In genomic region chr4:113561092-113561491, GRCh38 we compare ENCODE assay signal across 22 cellular contexts.
A peak's percentile ranks its signal among the peaks of the same experiment; 100 is the strongest.
DNase-seq lines count a peak whose midpoint lies in the region; ATAC-seq and TF ChIP-seq lines count a peak whose summit lies in the region.
"Had no signal": no experiment of that assay in that cellular context is flagged by ENCODE, and none has a peak within 500 bp of the region (broad histone marks: within the 10 kb centered on the region; RNA-seq: fewer than 3 reads in every experiment).

No MANE protein-coding gene starts in this region.

- no peaks in the 10 kb centered on the region for H3K79me2 ChIP-seq in mammary epithelial cell (ENCODE audit: insufficient read depth, low read length)

- DNase-seq in HFFc6 (no peak), mammary epithelial cell (no peak), naive B cell (no peak), lower lobe of right lung (no peak), mucosa of gallbladder (ENCODE audit: low spot score) (no peak), NCI-H128 (lab: John Stamatoyannopoulos, UW; ENCODE audit: unreplicated experiment) (no peak)
- DNase-seq: activated CD4-positive, alpha-beta T cell treated with anti-CD3 and anti-CD28 coated beads, Interleukin-2, amount 10 ng/mL, durations not matched to agents 24 days and 14 days; amygdala; caudate nucleus; DMS79; hippocampal formation; NCI-H1105 treated with DMSO at 0.1 percent for 48 hours; occipital lobe; Peyer's patch; retina; stimulated activated CD4-positive, alpha-beta T cell treated with anti-CD3 and anti-CD28 coated beads, Interleukin-4, amount 100 ng/mL, for 24 hours; stimulated activated naive CD8-positive, alpha-beta T cell treated with anti-CD3 and anti-CD28 coated beads, Interleukin-15, Interleukin-2, amounts not matched to agents 100 U/mL and 50 U/mL, for 24 hours; T-helper 1 cell had no signal

- H3K4me1 ChIP-seq in BLaER1 (peaks cover 67% of the 10 kb centered on the region), mammary epithelial cell (ENCODE audit: insufficient read depth, low read length) (peaks cover 14% of the 10 kb centered on the region), lower lobe of right lung (peaks cover 33% of the 10 kb centered on the region)

- H4K20me1 ChIP-seq in BLaER1 (no peaks in the 10 kb centered on the region), mammary epithelial cell (ENCODE audit: insufficient read depth, low read length) (no peaks in the 10 kb centered on the region)

- ATAC-seq in naive B cell (ENCODE audit: low read depth in 2 of 2) (no peak), lower lobe of right lung (no peak)
- ATAC-seq: GM12878; HCT116; stimulated activated naive CD8-positive, alpha-beta T cell treated with anti-CD3 and anti-CD28 coated beads, Interleukin-15, Interleukin-2, amounts not matched to agents 100 U/mL and 50 U/mL, for 24 hours had no signal

- H3K27ac Mint-ChIP-seq in HFFc6: peak overlapping the region; percentile 56
- peak overlapping the region in 4 of 6 donors; percentile 31 to 86 (median 54) for H3K27ac Mint-ChIP-seq in naive B cell
- H3K27ac Mint-ChIP-seq: activated CD4-positive, alpha-beta T cell treated with anti-CD3 and anti-CD28 coated beads, Interleukin-2, amount 10 ng/mL, durations not matched to agents 24 days and 14 days had no signal

- in situ Hi-C loops in mammary epithelial cell (cut with MboI; ENCODE audit: low sequenced_read_pairs in 2 of 2): no loop called here

- 71% methylated on average over 2 of the region's 2 CpGs for WGBS in mammary epithelial cell (ENCODE audit: low coverage, missing lambda C conversion rate)

- no peaks in the 10 kb centered on the region for H3K9me3 Mint-ChIP-seq in HFFc6
- H3K9me3 Mint-ChIP-seq in naive B cell: peaks cover 0 to 8% (median 0%) of the 10 kb centered on the region in 7 donors

- H3K4me1 Mint-ChIP-seq in HFFc6 (ENCODE audit: low read depth) (peaks cover 43% of the 10 kb centered on the region), naive B cell (peaks cover 40 to 73% (median 60%) of the 10 kb centered on the region in 3 donors)

- dilution Hi-C loops in mammary epithelial cell (cut with HindIII; ENCODE audit: low sequenced_read_pairs): no loop called here

- H3K27me3 ChIP-seq in BLaER1 (no peaks in the 10 kb centered on the region), mammary epithelial cell (ENCODE audit: insufficient read depth, low read length) (no peaks in the 10 kb centered on the region), lower lobe of right lung (ENCODE audit: low read depth) (no peaks in the 10 kb centered on the region)
- H3K27me3 ChIP-seq: Peyer's patch, SJCRH30 had no signal

- H2AFZ ChIP-seq in mammary epithelial cell (ENCODE audit: low read depth, low read length): peak overlapping the region; percentile 28

- H3K36me3 Mint-ChIP-seq in HFFc6 (ENCODE audit: low read depth) (peaks cover 7% of the 10 kb centered on the region), naive B cell (peaks cover 0 to 5% of the 10 kb centered on the region in 2 donors)

- intact Hi-C loops in mammary epithelial cell (cut with micrococcal nuclease): no loop called here
- intact Hi-C loops in lower lobe of right lung (cut with DNase I): no loop called here

- no TSS peak for BruUV-seq in mammary epithelial cell (replicated peaks; lab: Mats Ljungman, UMichigan)

- H3K27ac ChIP-seq in BLaER1 (peak overlapping the region; percentile 70), mammary epithelial cell (ENCODE audit: insufficient read depth, low read depth, low read length) (peak overlapping the region; percentile 2), lower lobe of right lung (no peak overlapping the region)
- H3K27ac ChIP-seq: Peyer's patch, SJCRH30 had no signal

- H3K36me3 ChIP-seq in BLaER1 (peaks cover 53% of the 10 kb centered on the region), mammary epithelial cell (ENCODE audit: insufficient read depth, low read length) (no peaks in the 10 kb centered on the region), lower lobe of right lung (no peaks in the 10 kb centered on the region)
- H3K36me3 ChIP-seq: Peyer's patch, SJCRH30 had no signal

- H3K9me3 ChIP-seq in BLaER1 (peaks cover 4% of the 10 kb centered on the region; the same call in 1 of the 2 replicates), mammary epithelial cell (replicated peaks; ENCODE audit: insufficient read depth, low read length) (no peaks in the 10 kb centered on the region), lower lobe of right lung (no peaks in the 10 kb centered on the region)
- H3K9me3 ChIP-seq: Peyer's patch, SJCRH30 had no signal

- H3K4me2 ChIP-seq in BLaER1 (0 out of 2 replicates have a peak overlapping the region, but pooled peaks have one; percentile 13), mammary epithelial cell (ENCODE audit: insufficient read depth, low read depth, low read length) (no peak overlapping the region)

- TF ChIP-seq CTCF in HFFc6 (IDR thresholded peaks at IDR 0.05) (no peak), mammary epithelial cell (conservative IDR thresholded peaks at IDR 0.05 in 1 of 2, IDR thresholded peaks at IDR 0.05 in 1 of 2; ENCODE audit: extremely low read depth in 1 of 2, insufficient read depth in 1 of 2, low read depth in 1 of 2, low read length in 2 of 2) (no peak), lower lobe of right lung (IDR thresholded peaks at IDR 0.05) (no peak)

- H3K4me3 Mint-ChIP-seq in HFFc6 (no peak overlapping the region), naive B cell (peak overlapping the region in 2 of 8 donors; percentile 26 to 36)
- H3K4me3 Mint-ChIP-seq: activated CD4-positive, alpha-beta T cell treated with anti-CD3 and anti-CD28 coated beads, Interleukin-2, amount 10 ng/mL, durations not matched to agents 24 days and 14 days had no signal

- no peaks in the 10 kb centered on the region for H3K27me3 Mint-ChIP-seq in HFFc6 (ENCODE audit: insufficient read depth)
- no peaks in the 10 kb centered on the region for H3K27me3 Mint-ChIP-seq in naive B cell
- H3K27me3 Mint-ChIP-seq: activated CD4-positive, alpha-beta T cell treated with anti-CD3 and anti-CD28 coated beads, Interleukin-2, amount 10 ng/mL, durations not matched to agents 24 days and 14 days had no signal

- CTCF ChIA-PET in mammary epithelial cell (lab: Charles Lee; ENCODE audit: low non-redundant PET): no interaction called here

- H3K9ac ChIP-seq in BLaER1: no peak overlapping the region
- H3K9ac ChIP-seq in mammary epithelial cell (ENCODE audit: insufficient read depth, low read length): no peak overlapping the region

- no peak overlapping the region for H3K4me3 ChIP-seq in BLaER1
- no peak overlapping the region for H3K4me3 ChIP-seq in mammary epithelial cell (replicated peaks in 1 of 3; ENCODE audit: insufficient read depth in 1 of 3, low read depth in 2 of 3, low read length in 3 of 3)
- no peak overlapping the region for H3K4me3 ChIP-seq in lower lobe of right lung
- H3K4me3 ChIP-seq: GM12878, Peyer's patch, SJCRH30 had no signal
